Comparison of ENCODE assay signal across 8 cellular contexts in genomic region chr1:225446298-225446941, GRCh38. TPM values are rescaled to one million over a fixed set of nuclear protein-coding genes. Genes with fewer than 3 reads are reported as not detected.
DNase-seq lines count a peak whose midpoint lies in the region; ATAC-seq, FAIRE-seq and TF ChIP-seq lines count a peak whose summit lies in the region.

No MANE protein-coding gene starts in this region.

- no peak for TF ChIP-seq EP300 in GM12878 (IDR thresholded peaks at IDR 0.05; ENCODE audit: borderline replicate concordance in 1 of 2, control insufficient read depth in 1 of 2, low read depth in 2 of 2, low read length in 2 of 2)

- H3K4me1 ChIP-seq in heart left ventricle = peaks cover 11 to 80% (median 48%) of the 10 kb centered on the region in 12 donors
- H3K4me1 ChIP-seq in GM12878 (ENCODE audit: control insufficient read depth, insufficient read depth, low read length) = peaks cover 32% of the 10 kb centered on the region
- peaks cover 27% of the 10 kb centered on the region in 2 donors for H3K4me1 ChIP-seq in uterus

- POLR2A ChIA-PET in GM12878 (lab: Charles Lee) = interaction anchor here (1.0 to 4.3 kb wide), 2 partner anchors 8 to 19 kb away, joined by 4 to 31 read pairs; partner anchors contain the start of gene LBR

- CTCF ChIA-PET in GM12878 (lab: Yijun Ruan, JAX) = interaction anchor here (1.8 to 2.8 kb wide), 3 partner anchors 13 to 127 kb away, joined by 6 to 16 read pairs (median 6); no protein-coding TSS in a partner anchor

- H3K4me3 ChIP-seq in heart left ventricle (no peak overlapping the region), GM12878 (no peak overlapping the region), uterus (no peak overlapping the region), WERI-Rb-1 (ENCODE audit: low read depth, low read length) (no peak overlapping the region)

- H3K27me3 ChIP-seq in heart left ventricle = no peaks in the 10 kb centered on the region
- H3K27me3 ChIP-seq in GM12878 (replicated peaks in 1 of 2; ENCODE audit: control insufficient read depth in 2 of 2, insufficient read depth in 2 of 2, low read length in 1 of 2) = no peaks in the 10 kb centered on the region; a peak in 1 of 4 replicates
- H3K27me3 ChIP-seq in uterus = no peaks in the 10 kb centered on the region
- H3K27me3 ChIP-seq in WERI-Rb-1 (ENCODE audit: insufficient read depth, low read depth, severe bottlenecking) = no peaks in the 10 kb centered on the region

- no peaks in the 10 kb centered on the region for H3K79me2 ChIP-seq in GM12878 (ENCODE audit: control insufficient read depth, insufficient read depth, low read length)

- no peaks in the 10 kb centered on the region for H3K9me3 Mint-ChIP-seq in natural killer cell treated with Interleukin-12 subunit alpha and Interleukin-12 subunit beta and Interleukin-15 and Interleukin-18, amount 100 ng/mL, for 72 hours

- H3K4me3 Mint-ChIP-seq in natural killer cell treated with Interleukin-12 subunit alpha and Interleukin-12 subunit beta and Interleukin-15 and Interleukin-18, amount 100 ng/mL, for 72 hours = no peak overlapping the region

- H3K4me2 ChIP-seq in GM12878 (ENCODE audit: control insufficient read depth, insufficient read depth) = no peak overlapping the region

- no peaks in the 10 kb centered on the region for H3K36me3 Mint-ChIP-seq in natural killer cell treated with Interleukin-12 subunit alpha and Interleukin-12 subunit beta and Interleukin-15 and Interleukin-18, amount 100 ng/mL, for 72 hours

- no peaks in the 10 kb centered on the region for H4K20me1 ChIP-seq in GM12878 (ENCODE audit: control insufficient read depth, insufficient read depth)

- intact Hi-C loops in heart left ventricle (cut with DNase I) = no loop called here
- intact Hi-C loops in left ventricle myocardium superior (cut with micrococcal nuclease) = no loop called here
- intact Hi-C loops in GM12878 (cut with micrococcal nuclease; ENCODE audit: unreplicated experiment) = no loop called here
- intact Hi-C loops in uterus (cut with DNase I; ENCODE audit: low total_unique reads) = no loop called here

- 60 to 74% (median 63%) methylated on average over 9 of the region's 9 CpGs for WGBS in heart left ventricle, 4 donors
- 81% methylated on average over 9 of the region's 9 CpGs for WGBS in GM12878 (ENCODE audit: insufficient coverage, insufficient replicate concordance, low lambda C conversion rate, missing lambda C conversion rate)

- H2AFZ ChIP-seq in GM12878 (ENCODE audit: control insufficient read depth, low read depth, low read length) = peak overlapping the region; percentile 94; the same call in 1 of the 2 replicates

- DNase-seq in heart left ventricle (no peak), left ventricle myocardium superior (no peak), GM12878 (ENCODE audit: low read depth, low spot score) (no peak), uterus (peak in 1 of 2 donors; percentile 43), ACHN (no peak), T-helper 9 cell (no peak), WERI-Rb-1 (no peak)
- DNase-seq in natural killer cell treated with Interleukin-12 subunit alpha and Interleukin-12 subunit beta and Interleukin-15 and Interleukin-18, amount 100 ng/mL, for 72 hours (ENCODE audit: low spot score) = no peak

- SMC1A ChIA-PET in GM12878 (lab: Charles Lee; ENCODE audit: uncharacterized antibody, unreplicated experiment) = interaction anchor here (2.6 to 7.3 kb wide), 2 partner anchors 19 to 21 kb away, joined by 14 to 108 read pairs; partner anchors contain the start of gene LBR

- no peak for TF ChIP-seq CTCF in heart left ventricle (IDR thresholded peaks at IDR 0.05)
- TF ChIP-seq CTCF in GM12878 (IDR thresholded peaks at IDR 0.05 in 2 of 3, conservative IDR thresholded peaks at IDR 0.05 in 1 of 3; ENCODE audit: control insufficient read depth in 2 of 3, extremely low read depth in 1 of 3, insufficient read depth in 1 of 3, low read depth in 3 of 3, low read length in 3 of 3) = no peak
- TF ChIP-seq CTCF in uterus (IDR thresholded peaks at IDR 0.05) = no peak
- TF ChIP-seq CTCF in WERI-Rb-1 (IDR thresholded peaks at IDR 0.05; ENCODE audit: low read depth, low read length) = no peak

- H3K36me3 ChIP-seq in heart left ventricle = no peaks in the 10 kb centered on the region
- H3K36me3 ChIP-seq in GM12878 (ENCODE audit: control insufficient read depth in 2 of 2, insufficient read depth in 2 of 2, low read length in 1 of 2) = no peaks in the 10 kb centered on the region
- no peaks in the 10 kb centered on the region for H3K36me3 ChIP-seq in uterus
- H3K36me3 ChIP-seq in WERI-Rb-1 = no peaks in the 10 kb centered on the region

- no peak for TF ChIP-seq RAD21 in GM12878 (IDR thresholded peaks at IDR 0.05; ENCODE audit: insufficient read depth, low read depth, low read length)

- H3K27ac ChIP-seq in heart left ventricle (peak overlapping the region; percentile 75 to 90 (median 81)), GM12878 (ENCODE audit: control insufficient read depth, insufficient read depth) (no peak overlapping the region), uterus (peak overlapping the region; percentile 91 to 94), WERI-Rb-1 (no peak overlapping the region)

- no peak for FAIRE-seq in GM12878 (lab: Jason Lieb, UNC)

- TF ChIP-seq POLR2A in heart left ventricle (IDR thresholded peaks at IDR 0.05) (no peak), GM12878 (IDR thresholded peaks at IDR 0.05; ENCODE audit: low read depth, low read length) (no peak), uterus (IDR thresholded peaks at IDR 0.05) (no peak)

- no peak overlapping the region for H3K9ac ChIP-seq in GM12878 (ENCODE audit: control insufficient read depth, insufficient read depth, low read length)

- H3K4me1 Mint-ChIP-seq in natural killer cell treated with Interleukin-12 subunit alpha and Interleukin-12 subunit beta and Interleukin-15 and Interleukin-18, amount 100 ng/mL, for 72 hours (ENCODE audit: low read depth in 2 of 2) = peaks cover 64 to 70% of the 10 kb centered on the region in 2 donors

- no peaks in the 10 kb centered on the region for H3K27me3 Mint-ChIP-seq in natural killer cell treated with Interleukin-12 subunit alpha and Interleukin-12 subunit beta and Interleukin-15 and Interleukin-18, amount 100 ng/mL, for 72 hours

- no peak for ATAC-seq in heart left ventricle
- no peak for ATAC-seq in left ventricle myocardium superior
- ATAC-seq in GM12878 = no peak
- ATAC-seq in natural killer cell treated with Interleukin-12 subunit alpha and Interleukin-12 subunit beta and Interleukin-15 and Interleukin-18, amount 100 ng/mL, for 72 hours = no peak

- no peaks in the 10 kb centered on the region for H3K9me3 ChIP-seq in heart left ventricle
- no peaks in the 10 kb centered on the region for H3K9me3 ChIP-seq in GM12878 (replicated peaks; ENCODE audit: control insufficient read depth, insufficient read depth, low read length)
- H3K9me3 ChIP-seq in uterus = no peaks in the 10 kb centered on the region
- H3K9me3 ChIP-seq in WERI-Rb-1 (ENCODE audit: severe bottlenecking) = no peaks in the 10 kb centered on the region

- RAD21 ChIA-PET in GM12878 (lab: Charles Lee; ENCODE audit: unreplicated experiment) = interaction anchor here (0.9 to 4.3 kb wide), 2 partner anchors 20 to 25 kb away, joined by 3 to 22 read pairs; no protein-coding TSS in a partner anchor

- in situ Hi-C loops in GM12878 (cut with MboI) (no loop called here), ACHN (cut with HindIII; ENCODE audit: low pct_ligation_motif_present, low pct_unique_long_range_greater_than_20kb, low sequenced_read_pairs) (no loop called here)

- H3K27ac Mint-ChIP-seq in natural killer cell treated with Interleukin-12 subunit alpha and Interleukin-12 subunit beta and Interleukin-15 and Interleukin-18, amount 100 ng/mL, for 72 hours = peak overlapping the region; percentile 77 to 92

- BruUV-seq in GM12878 (replicated peaks; lab: Mats Ljungman, UMichigan) = no TSS peak

TF ChIP-seq in GM12878, 131 proteins besides CTCF, POLR2A, EP300 and RAD21 (continues in another document):
- no peak for TF ChIP-seq NBN (IDR thresholded peaks at IDR 0.05)
- no peak for TF ChIP-seq KAT2A (conservative IDR thresholded peaks at IDR 0.05; ENCODE audit: control insufficient read depth, low read depth, low read length)
- no peak for TF ChIP-seq BMI1 (IDR thresholded peaks at IDR 0.05; ENCODE audit: borderline replicate concordance)
- TF ChIP-seq CREM (IDR thresholded peaks at IDR 0.05; ENCODE audit: low read depth) = no peak
- TF ChIP-seq TCF7 (IDR thresholded peaks at IDR 0.05; ENCODE audit: borderline replicate concordance) = no peak
- no peak for TF ChIP-seq BACH1 (IDR thresholded peaks at IDR 0.05; ENCODE audit: borderline replicate concordance)
- no peak for TF ChIP-seq MEF2A (IDR thresholded peaks at IDR 0.05; ENCODE audit: insufficient read depth, low read depth, low read length)
- no peak for TF ChIP-seq NFYA (IDR thresholded peaks at IDR 0.05; ENCODE audit: borderline replicate concordance, low read depth, low read length)

RNA-seq across cellular contexts. Expression of gene LBR, which starts 18.6 kb away (rescaled TPM):
- total RNA-seq in heart left ventricle = 10 to 100 TPM in 4 of 9 donors, 1 to 10 TPM in 5; 6.8 to 37.8 (median 9.7) TPM
- polyA plus RNA-seq in heart left ventricle = 1 to 10 TPM; 4.3 to 7.5 TPM
- total RNA-seq in left ventricle myocardium superior = 9.5 TPM
- 109 and 122 TPM in 2 replicates for total RNA-seq in GM12878 (2013; cell fraction: nucleolus; rRNA removed)
- 98.7 and 119 TPM in 2 replicates for total RNA-seq in GM12878 (2014; rRNA removed)
- total RNA-seq in GM12878 (2014; rRNA removed; fragmentation: Illumina TruSeq; extraction: Trizol) = 114 and 115 TPM in 2 replicates
- total RNA-seq in GM12878 (2021) = 121 and 122 TPM in 2 replicates
- 23.2 TPM for polyA plus RNA-seq in GM12878 (2011; ENCODE audit: low read depth)
- polyA plus RNA-seq in GM12878 (2011; rRNA removed) = 107 and 150 TPM in 2 replicates
- polyA plus RNA-seq in GM12878 (2011; cell fraction: cytosol; rRNA removed) = 65.0 and 77.4 TPM in 2 replicates
- polyA plus RNA-seq in GM12878 (2011; cell fraction: nucleus; rRNA removed) = 58.7 and 70.0 TPM in 2 replicates
- 45.6 and 47.4 TPM in 2 replicates for polyA plus RNA-seq in GM12878 (2012)
- 113 and 134 TPM in 2 replicates for polyA plus RNA-seq in GM12878 (2014; fragmentation: Illumina TruSeq; extraction: Trizol)
- 100 to 1,000 TPM in 1 of 2 experiments, 10 to 100 TPM in 1; 81.8 to 120 TPM for polyA plus RNA-seq in GM12878 (2014; fragmentation: Nextera tagmentation; extraction: Ambion mirVana)
- 77.6 and 82.7 TPM in 2 replicates for polyA plus RNA-seq in GM12878 (2014; rRNA removed)
- 100 to 1,000 TPM; 169 to 178 TPM for polyA plus RNA-seq in GM12878 (2016; fragmentation: Nextera tagmentation; extraction: Ambion mirVana)
- polyA minus RNA-seq in GM12878 (2011; rRNA and poly(A)+ RNA removed) = 95.3 and 99.4 TPM in 2 replicates
- polyA minus RNA-seq in GM12878 (2011; cell fraction: cytosol; rRNA and poly(A)+ RNA removed) = 31.2 and 33.1 TPM in 2 replicates
- polyA minus RNA-seq in GM12878 (2011; cell fraction: nucleus; rRNA and poly(A)+ RNA removed) = 50.9 and 107 TPM in 2 replicates
- total RNA-seq in natural killer cell treated with Interleukin-12 subunit alpha and Interleukin-12 subunit beta and Interleukin-15 and Interleukin-18, amount 100 ng/mL, for 72 hours = 100 to 1,000 TPM; 127 to 173 TPM
- total RNA-seq in uterus = 100 to 1,000 TPM in 2 of 4 donors, 10 to 100 TPM in 2; 55.1 to 178 (median 92.6) TPM

Comparison
In these comparisons a context has a peak if more than half of its experiments do, and no peak if none do; other contexts are left out.
1. H3K27ac ChIP-seq: peak in heart left ventricle (12 of 12) and uterus (2 of 2); none in GM12878 (single experiment) and WERI-Rb-1 (single experiment).